8 cellular contexts compared by ENCODE assay signal in the genomic region with DNA sequence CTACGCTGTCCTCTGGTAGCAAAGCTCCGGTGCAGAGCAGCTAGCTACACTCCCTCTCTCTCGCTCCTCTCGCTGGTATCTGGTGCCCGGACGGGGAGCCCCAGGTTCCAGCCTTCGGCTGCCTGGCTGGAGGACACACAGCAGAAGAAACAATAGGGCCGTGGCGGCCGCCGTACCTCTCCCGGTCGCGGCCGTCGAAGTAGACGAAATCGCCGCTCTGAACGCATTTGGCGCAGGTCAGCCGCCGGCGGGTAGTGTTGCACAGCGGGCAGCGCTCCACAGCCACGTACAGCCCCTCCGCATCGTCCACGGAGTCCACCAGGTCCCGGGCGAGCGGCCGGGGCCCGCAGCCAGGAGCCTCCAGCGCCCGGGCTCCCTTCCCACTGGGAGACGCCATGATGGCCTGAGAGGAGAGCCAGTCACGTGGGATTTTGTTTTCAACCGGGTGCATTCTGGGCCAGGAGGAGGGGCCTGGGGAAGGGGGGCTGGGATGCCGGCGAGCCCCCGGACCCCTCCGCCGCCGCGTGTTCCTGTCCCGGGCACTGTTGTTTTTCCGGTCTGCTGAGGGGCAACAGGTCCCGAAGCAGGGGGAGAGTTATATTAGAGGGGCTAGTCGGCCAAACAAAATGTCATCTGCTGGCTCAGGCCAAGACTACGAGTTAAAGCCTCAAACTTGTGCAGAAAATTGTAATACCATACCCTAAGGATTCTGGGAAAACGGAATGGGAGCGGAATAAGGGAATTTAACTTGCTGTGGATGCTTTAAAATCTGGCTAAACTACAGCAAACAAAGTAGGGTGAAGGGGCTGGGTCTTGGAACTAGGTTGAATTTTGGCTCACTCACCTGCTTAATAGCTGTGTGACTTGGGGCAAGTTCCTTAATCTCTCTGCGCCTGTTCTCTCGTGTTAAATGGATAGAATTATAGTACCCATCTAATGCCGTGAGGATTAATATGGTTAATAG. TPM values are rescaled to one million over a fixed set of nuclear protein-coding genes. Genes with fewer than 3 reads are reported as not detected.
DNase-seq lines count a peak whose midpoint lies in the region; ATAC-seq, FAIRE-seq and TF ChIP-seq lines count a peak whose summit lies in the region.

A gene with protein sequence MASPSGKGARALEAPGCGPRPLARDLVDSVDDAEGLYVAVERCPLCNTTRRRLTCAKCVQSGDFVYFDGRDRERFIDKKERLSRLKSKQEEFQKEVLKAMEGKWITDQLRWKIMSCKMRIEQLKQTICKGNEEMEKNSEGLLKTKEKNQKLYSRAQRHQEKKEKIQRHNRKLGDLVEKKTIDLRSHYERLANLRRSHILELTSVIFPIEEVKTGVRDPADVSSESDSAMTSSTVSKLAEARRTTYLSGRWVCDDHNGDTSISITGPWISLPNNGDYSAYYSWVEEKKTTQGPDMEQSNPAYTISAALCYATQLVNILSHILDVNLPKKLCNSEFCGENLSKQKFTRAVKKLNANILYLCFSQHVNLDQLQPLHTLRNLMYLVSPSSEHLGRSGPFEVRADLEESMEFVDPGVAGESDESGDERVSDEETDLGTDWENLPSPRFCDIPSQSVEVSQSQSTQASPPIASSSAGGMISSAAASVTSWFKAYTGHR (minus strand): TSS at position 405 of the 964 bp plus-strand sequence. CDS start 8 bp downstream, at position 397.

- peak within 1 kb of the TSS; percentile 99 for H3K4me2 ChIP-seq in endothelial cell of umbilical vein (ENCODE audit: insufficient read depth, low read length)

- no peaks in the 10 kb centered on the region for H3K9me1 ChIP-seq in endothelial cell of umbilical vein (replicated peaks; ENCODE audit: control insufficient read depth, extremely low read depth, insufficient read depth, low read length)

- H3K79me2 ChIP-seq in endothelial cell of umbilical vein (ENCODE audit: control insufficient read depth, insufficient read depth, low read length), result peaks cover 22% of the 10 kb centered on the region

- H3K9ac ChIP-seq in endothelial cell of umbilical vein (replicated peaks; ENCODE audit: extremely low read depth, insufficient read depth, low read length), result peak within 1 kb of the TSS; percentile 79

- dilution Hi-C loops in endothelial cell of umbilical vein (cut with MboI; ENCODE audit: extremely low pct_ligation_motif_present, low sequenced_read_pairs), result no loop called here

- peak; percentile 90 for ATAC-seq in GM19467 (IDR thresholded peaks at IDR 0.05; ENCODE audit: unreplicated experiment)

- POLR2A ChIA-PET in endothelial cell of umbilical vein (lab: Charles Lee), result no interaction called here

- peak; percentile 66 for FAIRE-seq in endothelial cell of umbilical vein (lab: Jason Lieb, UNC)

- BruUV-seq in endothelial cell of umbilical vein (replicated peaks; lab: Mats Ljungman, UMichigan), result TSS peak; percentile 92

- peaks cover 0 to 3% of the 10 kb centered on the region in 2 experiments for H3K27me3 ChIP-seq in endothelial cell of umbilical vein (ENCODE audit: control insufficient read depth in 2 of 2, insufficient read depth in 2 of 2, low read length in 2 of 2)

- H4K20me1 ChIP-seq in endothelial cell of umbilical vein (replicated peaks; ENCODE audit: control insufficient read depth, extremely low read depth, insufficient read depth, low read length), result no peaks in the 10 kb centered on the region

- H3K4me1 ChIP-seq in endothelial cell of umbilical vein (ENCODE audit: control insufficient read depth, extremely low read depth, insufficient read depth, low read length), result peaks cover 15% of the 10 kb centered on the region

- intact Hi-C loops in endothelial cell of umbilical vein (cut with micrococcal nuclease), result loop anchor here (5.0 kb wide), 1 partner anchor 139 kb away; a partner anchor contains a TSS

- no peak for TF ChIP-seq CTCF in endothelial cell of umbilical vein (IDR thresholded peaks at IDR 0.05; ENCODE audit: extremely low read depth in 1 of 2, insufficient read depth in 1 of 2, low read depth in 1 of 2, low read length in 2 of 2)

- peak; percentile 85 for DNase-seq in COLO668 (lab: John Stamatoyannopoulos, UW; ENCODE audit: unreplicated experiment)
- DNase-seq in HT-29 (ENCODE audit: low spot score), result peak; percentile 54
- peak; percentile 69 to 79 for DNase-seq in NOMO-1 (lab: John Stamatoyannopoulos, UW; ENCODE audit: unreplicated experiment in 2 of 2)
- DNase-seq in activated CD8-positive, alpha-beta memory T cell treated with anti-CD3 and anti-CD28 coated beads, Interleukin-2, amount 50 U/mL, for 1 hour (ENCODE audit: extremely low read depth), result peak; percentile 20
- DNase-seq in endothelial cell of umbilical vein (ENCODE audit: low read depth, low spot score), result peak; percentile 90
- peak; percentile 73 for DNase-seq in middle frontal gyrus (ENCODE audit: extremely low spot score, low spot score)
- DNase-seq in stimulated activated CD8-positive, alpha-beta memory T cell treated with anti-CD3 and anti-CD28 coated beads, Interleukin-2, amount 100 ng/mL, for 1 hour (ENCODE audit: low read depth in 2 of 2), result peak; percentile 38 to 55

- no peak for TF ChIP-seq POLR2A in endothelial cell of umbilical vein (IDR thresholded peaks at IDR 0.05; ENCODE audit: low read depth, low read length)

- H3K9me3 ChIP-seq in endothelial cell of umbilical vein (replicated peaks; ENCODE audit: control insufficient read depth, insufficient read depth, low read length), result no peaks in the 10 kb centered on the region

- CTCF ChIA-PET in endothelial cell of umbilical vein (lab: Charles Lee), result interaction anchor here (0.9 to 1.3 kb wide), 2 partner anchors 12 to 198 kb away, joined by 4 read pairs; no protein-coding TSS in a partner anchor

- H3K4me3 ChIP-seq in endothelial cell of umbilical vein (replicated peaks in 1 of 3; ENCODE audit: insufficient read depth in 1 of 3, low read depth in 1 of 3, low read length in 3 of 3), result peak within 1 kb of the TSS; percentile 77 to 91 (median 85)

- H3K27ac ChIP-seq in endothelial cell of umbilical vein (ENCODE audit: insufficient read depth, low read depth, low read length), result peak within 1 kb of the TSS; percentile 60

- H3K36me3 ChIP-seq in endothelial cell of umbilical vein (ENCODE audit: control insufficient read depth in 2 of 2, extremely low read depth in 1 of 2, insufficient read depth in 2 of 2, low read length in 2 of 2), result no peaks in the 10 kb centered on the region

- H2AFZ ChIP-seq in endothelial cell of umbilical vein (ENCODE audit: low read depth, low read length), result peak within 1 kb of the TSS; percentile 93

TF ChIP-seq in endothelial cell of umbilical vein, 7 proteins besides CTCF, POLR2A, EP300 and RAD21:
- TF ChIP-seq FOS (IDR thresholded peaks at IDR 0.05; ENCODE audit: borderline replicate concordance, insufficient read depth, low read length), result no peak
- no peak for TF ChIP-seq JUN (IDR thresholded peaks at IDR 0.05; ENCODE audit: borderline replicate concordance, insufficient read depth, insufficient read length, low read depth)
- TF ChIP-seq POLR2AphosphoS5 (IDR thresholded peaks at IDR 0.05; ENCODE audit: insufficient read depth, low read depth, low read length), result peak; percentile 60
- TF ChIP-seq, protein P1, sequence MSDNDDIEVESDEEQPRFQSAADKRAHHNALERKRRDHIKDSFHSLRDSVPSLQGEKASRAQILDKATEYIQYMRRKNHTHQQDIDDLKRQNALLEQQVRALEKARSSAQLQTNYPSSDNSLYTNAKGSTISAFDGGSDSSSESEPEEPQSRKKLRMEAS (IDR thresholded peaks at IDR 0.05; ENCODE audit: insufficient read depth, insufficient read length), result peak; percentile 73

RNA-seq across cellular contexts. Expression of the gene that starts here (rescaled TPM):
- total RNA-seq in HT-29 (2014; rRNA removed; shearing (Covaris generic)), result 3.1 and 3.5 TPM in 2 replicates
- 9.6 and 10.0 TPM in 2 replicates for total RNA-seq in endothelial cell of umbilical vein
- 4.8 and 5.9 TPM in 2 replicates for polyA plus RNA-seq in endothelial cell of umbilical vein
- polyA plus RNA-seq in endothelial cell of umbilical vein (2011; cell fraction: cytosol; rRNA removed), result 4.0 TPM in 2 replicates
- 27.1 and 28.8 TPM in 2 replicates for polyA plus RNA-seq in endothelial cell of umbilical vein (2011; cell fraction: nucleus; rRNA removed)
- polyA plus RNA-seq in endothelial cell of umbilical vein (2012), result 5.8 and 8.4 TPM in 2 replicates
- polyA minus RNA-seq in endothelial cell of umbilical vein, result 11.4 and 11.6 TPM in 2 replicates
- 5.0 TPM for polyA minus RNA-seq in endothelial cell of umbilical vein (2011; cell fraction: cytosol; rRNA and poly(A)+ RNA removed)
- 11.0 and 13.2 TPM in 2 replicates for polyA minus RNA-seq in endothelial cell of umbilical vein (2011; cell fraction: nucleus; rRNA and poly(A)+ RNA removed)

Comparison
In these comparisons a context has a peak if more than half of its experiments do, and no peak if none do; other contexts are left out.
1. Peak in every context shown above with its lines: DNase-seq, ATAC-seq, H3K4me3 ChIP-seq and H3K27ac ChIP-seq.
2. DNase-seq: peak in every context shown above with its lines; median percentile 90 in endothelial cell of umbilical vein; 85 in COLO668; 74 in NOMO-1; 73 in middle frontal gyrus; 54 in HT-29; 46 in stimulated activated CD8-positive, alpha-beta memory T cell treated with anti-CD3 and anti-CD28 coated beads, Interleukin-2, amount 100 ng/mL, for 1 hour; 20 in activated CD8-positive, alpha-beta memory T cell treated with anti-CD3 and anti-CD28 coated beads, Interleukin-2, amount 50 U/mL, for 1 hour.